ENCODE assay signal across 8 cellular contexts in genomic region chr9:33510264-33511183, GRCh38. TPM values are rescaled to one million over a fixed set of nuclear protein-coding genes. Genes with fewer than 3 reads are reported as not detected.
DNase-seq lines count a peak whose midpoint lies in the region; ATAC-seq and TF ChIP-seq lines count a peak whose summit lies in the region.

No MANE protein-coding gene starts in this region.

- H3K4me1 ChIP-seq in GM23338 (ENCODE audit: insufficient read depth) (no peaks in the 10 kb centered on the region), left lung (peaks cover 0 to 8% of the 10 kb centered on the region in 2 donors)

- H3K27me3 Mint-ChIP-seq in GM23338 (ENCODE audit: insufficient read depth, low read depth, poor library complexity) = peaks cover 6% of the 10 kb centered on the region
- peaks cover 1% of the 10 kb centered on the region for H3K27me3 Mint-ChIP-seq in activated CD4-positive, alpha-beta memory T cell treated with anti-CD3 and anti-CD28 coated beads for 36 hours

- no peaks in the 10 kb centered on the region for H3K9me3 Mint-ChIP-seq in GM23338
- peaks cover 3% of the 10 kb centered on the region for H3K9me3 Mint-ChIP-seq in activated CD4-positive, alpha-beta memory T cell treated with anti-CD3 and anti-CD28 coated beads for 36 hours

- DNase-seq in GM23338 (ENCODE audit: low spot score) = peak; percentile 75
- DNase-seq in NCI-H2196 (lab: John Stamatoyannopoulos, UW; ENCODE audit: unreplicated experiment) = peak; percentile 55
- peak; percentile 58 for DNase-seq in activated CD4-positive, alpha-beta memory T cell treated with anti-CD3 and anti-CD28 coated beads for 36 hours
- peak; percentile 75 for DNase-seq in ecto neural progenitor cell (ENCODE audit: low spot score)
- DNase-seq in left lung = peak; percentile 54 to 89
- peak; percentile 40 for DNase-seq in stimulated activated CD4-positive, alpha-beta T cell treated with anti-CD3 and anti-CD28 coated beads, Interleukin-4, amount 100 ng/mL, for 1 hour

- H3K27ac ChIP-seq in C4-2B = peak overlapping the region; percentile 89
- no peak overlapping the region for H3K27ac ChIP-seq in GM23338 (ENCODE audit: low read depth)
- peak overlapping the region; percentile 84 to 88 for H3K27ac ChIP-seq in left lung

- intact Hi-C loops in activated CD4-positive, alpha-beta memory T cell treated with anti-CD3 and anti-CD28 coated beads for 36 hours (cut with micrococcal nuclease) = loop anchor here (2.0 to 5.0 kb wide), 2 partner anchors 38 to 58 kb away; partner anchors contain the start of gene NOL6
- intact Hi-C loops in left lung (cut with DNase I) = no loop called here

- peak overlapping the region; percentile 91 for H3K4me3 Mint-ChIP-seq in GM23338
- peak overlapping the region; percentile 88 for H3K4me3 Mint-ChIP-seq in activated CD4-positive, alpha-beta memory T cell treated with anti-CD3 and anti-CD28 coated beads for 36 hours

- H3K36me3 ChIP-seq in GM23338 (ENCODE audit: insufficient read depth) = no peaks in the 10 kb centered on the region
- H3K36me3 ChIP-seq in left lung = no peaks in the 10 kb centered on the region

- H3K27ac Mint-ChIP-seq in GM23338 = peak overlapping the region; percentile 86; the same call in 1 of the 2 replicates
- peak overlapping the region; percentile 73 for H3K27ac Mint-ChIP-seq in activated CD4-positive, alpha-beta memory T cell treated with anti-CD3 and anti-CD28 coated beads for 36 hours

- peak overlapping the region; percentile 96 for H2AFZ ChIP-seq in GM23338

- no peaks in the 10 kb centered on the region for H3F3A ChIP-seq in GM23338 (replicated peaks; ENCODE audit: low read depth)

- peak; percentile 94 for ATAC-seq in GM23338
- peak; percentile 80 for ATAC-seq in left lung
- ATAC-seq in GM18517 (IDR thresholded peaks at IDR 0.05; ENCODE audit: unreplicated experiment) = no peak

- no peaks in the 10 kb centered on the region for H3K79me2 ChIP-seq in GM23338 (replicated peaks; ENCODE audit: insufficient read depth)

- no peaks in the 10 kb centered on the region for H3K9me2 ChIP-seq in GM23338 (ENCODE audit: insufficient read depth)

- H3K4me3 ChIP-seq in GM23338 = peak overlapping the region; percentile 68
- peak overlapping the region; percentile 37 to 42 for H3K4me3 ChIP-seq in left lung

- H3K4me2 ChIP-seq in GM23338 = peak overlapping the region; percentile 81

- TF ChIP-seq CTCF in C4-2B (conservative IDR thresholded peaks at IDR 0.05) (no peak), GM23338 (conservative IDR thresholded peaks at IDR 0.05; ENCODE audit: low read depth in 2 of 2) (no peak), left lung (IDR thresholded peaks at IDR 0.05) (no peak)

- H3K9me3 ChIP-seq in left lung = peaks cover 0 to 2% of the 10 kb centered on the region in 2 donors

- H3K4me1 Mint-ChIP-seq in GM23338 = peaks cover 14% of the 10 kb centered on the region
- H3K4me1 Mint-ChIP-seq in activated CD4-positive, alpha-beta memory T cell treated with anti-CD3 and anti-CD28 coated beads for 36 hours (ENCODE audit: low read depth) = peaks cover 18% of the 10 kb centered on the region

- no peaks in the 10 kb centered on the region for H4K20me1 ChIP-seq in GM23338 (replicated peaks; ENCODE audit: insufficient read depth)

- H3K27me3 ChIP-seq in GM23338 (ENCODE audit: insufficient read depth) = peaks cover 3% of the 10 kb centered on the region; the same call in 1 of the 2 replicates
- no peaks in the 10 kb centered on the region for H3K27me3 ChIP-seq in left lung

- POLR2A ChIA-PET in activated CD4-positive, alpha-beta memory T cell treated with anti-CD3 and anti-CD28 coated beads for 36 hours (lab: Charles Lee) = interaction anchor here (1.5 kb wide), 1 partner anchor 14 kb away, joined by 8 read pairs; the partner anchor contains the start of gene ANKRD18B

- H3K36me3 Mint-ChIP-seq in GM23338 (ENCODE audit: low read depth) = no peaks in the 10 kb centered on the region
- no peaks in the 10 kb centered on the region for H3K36me3 Mint-ChIP-seq in activated CD4-positive, alpha-beta memory T cell treated with anti-CD3 and anti-CD28 coated beads for 36 hours

- CTCF ChIA-PET in activated CD4-positive, alpha-beta memory T cell treated with anti-CD3 and anti-CD28 coated beads for 36 hours (lab: Charles Lee) = interaction anchor here (0.8 to 1.9 kb wide), 4 partner anchors 37 to 135 kb away, joined by 3 to 9 read pairs (median 3); partner anchors contain the start of gene NOL6

TF ChIP-seq in GM23338, 12 proteins besides CTCF, POLR2A, EP300 and RAD21:
- TF ChIP-seq STAT1 (IDR thresholded peaks at IDR 0.05; ENCODE audit: unreplicated experiment) (no peak), JUNB (IDR thresholded peaks at IDR 0.05; ENCODE audit: unreplicated experiment) (no peak), POLR2AphosphoS5 (IDR thresholded peaks at IDR 0.05; ENCODE audit: low read depth) (peak; percentile 68), EZH2phosphoT487 (IDR thresholded peaks at IDR 0.05; ENCODE audit: unreplicated experiment) (no peak), REST (IDR thresholded peaks at IDR 0.05; ENCODE audit: unreplicated experiment) (no peak), EZH2 (IDR thresholded peaks at IDR 0.05; ENCODE audit: low read depth, unreplicated experiment) (no peak), CREB1 (CRISPR knock-in tag; IDR thresholded peaks at IDR 0.05; ENCODE audit: low read depth) (no peak; the same call in 1 of the 2 replicates)
- TF ChIP-seq, protein P1, sequence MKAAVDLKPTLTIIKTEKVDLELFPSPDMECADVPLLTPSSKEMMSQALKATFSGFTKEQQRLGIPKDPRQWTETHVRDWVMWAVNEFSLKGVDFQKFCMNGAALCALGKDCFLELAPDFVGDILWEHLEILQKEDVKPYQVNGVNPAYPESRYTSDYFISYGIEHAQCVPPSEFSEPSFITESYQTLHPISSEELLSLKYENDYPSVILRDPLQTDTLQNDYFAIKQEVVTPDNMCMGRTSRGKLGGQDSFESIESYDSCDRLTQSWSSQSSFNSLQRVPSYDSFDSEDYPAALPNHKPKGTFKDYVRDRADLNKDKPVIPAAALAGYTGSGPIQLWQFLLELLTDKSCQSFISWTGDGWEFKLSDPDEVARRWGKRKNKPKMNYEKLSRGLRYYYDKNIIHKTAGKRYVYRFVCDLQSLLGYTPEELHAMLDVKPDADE (IDR thresholded peaks at IDR 0.05) = no peak

RNA-seq across cellular contexts. Expression of gene ANKRD18B, which starts 13.5 kb away (rescaled TPM):
- 4.1 and 6.4 TPM in 2 replicates for total RNA-seq in GM23338 (2014; rRNA removed; shearing (Covaris generic))
- 9.2 and 12.4 TPM in 2 replicates for polyA plus RNA-seq in GM23338 (2016; fragmentation: Nextera tagmentation; extraction: Ambion mirVana)
- total RNA-seq in activated CD4-positive, alpha-beta memory T cell treated with anti-CD3 and anti-CD28 coated beads for 36 hours = 1 to 10 TPM in 1 of 2 experiments, under 1 TPM in 1; 0.31 to 1.5 TPM
- total RNA-seq in left lung = 1 to 10 TPM in 1 of 2 donors, under 1 TPM in 1; 0.58 to 1.3 TPM

RNA-seq across cellular contexts. Expression of gene NOL6, which starts 36.8 kb away (rescaled TPM):
- total RNA-seq in GM23338 (2014; rRNA removed; shearing (Covaris generic)) = 54.1 and 58.4 TPM in 2 replicates
- 25.0 and 28.7 TPM in 2 replicates for polyA plus RNA-seq in GM23338 (2016; fragmentation: Nextera tagmentation; extraction: Ambion mirVana)
- total RNA-seq in activated CD4-positive, alpha-beta memory T cell treated with anti-CD3 and anti-CD28 coated beads for 36 hours = 10 to 100 TPM; 38.1 to 39.7 TPM
- 10 to 100 TPM; 36.1 to 48.3 TPM for total RNA-seq in left lung
